In the genomic region with DNA sequence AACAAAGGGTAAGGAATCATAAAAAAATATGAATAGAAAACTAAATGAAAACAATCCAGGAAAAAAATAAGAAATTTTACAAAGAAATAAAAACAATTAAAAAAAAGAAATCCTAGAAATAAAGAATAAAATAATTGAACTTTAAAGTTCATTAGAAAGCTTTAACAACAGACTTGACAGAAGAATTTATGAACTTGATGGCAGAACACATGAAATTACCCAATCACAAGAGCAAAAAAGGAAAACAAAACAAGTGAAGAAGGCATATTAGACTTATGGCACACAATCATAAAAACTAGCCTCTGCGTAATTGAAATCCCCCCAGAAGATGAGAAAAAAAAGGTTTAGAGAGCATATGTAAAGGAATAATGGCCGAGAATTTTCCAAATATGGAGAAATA, we compare ENCODE assay signal across 28 cellular contexts.
"Had no signal": no experiment of that assay in that cellular context is flagged by ENCODE, and none has a peak within 500 bp of the region (broad histone marks: within the 10 kb centered on the region; RNA-seq: fewer than 3 reads in every experiment).

No MANE protein-coding gene starts in this region.

- H3K4me1 ChIP-seq: esophagus muscularis mucosa, foreskin keratinocyte, gastroesophageal sphincter, heart right ventricle had no signal

- DNase-seq: activated CD4-positive, alpha-beta T cell treated with anti-CD3 and anti-CD28 coated beads for 1 hour; activated CD4-positive, alpha-beta T cell treated with anti-CD3 and anti-CD28 coated beads for 48 hours; activated CD4-positive, alpha-beta T cell treated with anti-CD3 and anti-CD28 coated beads, Interleukin-2, amount 50 U/mL, for 1 hour; activated CD4-positive, alpha-beta T cell treated with anti-CD3 and anti-CD28 coated beads, Interleukin-2, amount 50 U/mL, for 48 hours; activated CD8-positive, alpha-beta memory T cell treated with anti-CD3 and anti-CD28 coated beads for 24 hours; activated CD8-positive, alpha-beta T cell treated with anti-CD3 and anti-CD28 coated beads for 36 hours; activated effector memory CD4-positive, alpha-beta T cell treated with Interleukin-2 at 50 U/mL for 16 hours; activated gamma-delta T cell treated with Interleukin-2 at 50 U/mL for 16 hours; activated naive CD4-positive, alpha-beta T cell treated with anti-CD3 and anti-CD28 coated beads, Interleukin-2, amount 50 U/mL, for 16 hours; activated naive CD4-positive, alpha-beta T cell treated with Interleukin-2 at 50 U/mL for 16 hours; activated T-cell treated with anti-CD3 and anti-CD28 coated beads, Interleukin-2, amount 50 U/mL, for 4 hours; amniotic stem cell; anterior cingulate cortex; brain microvascular endothelial cell; dorsolateral prefrontal cortex; effector memory CD4-positive, alpha-beta T cell; endodermal cell; erythroblast; foreskin keratinocyte; heart right ventricle; T1000 had no signal

- H3K79me2 ChIP-seq: hepatocyte had no signal

- H2AFZ ChIP-seq: hepatocyte had no signal

- H3K36me3 ChIP-seq: brain microvascular endothelial cell, esophagus muscularis mucosa, gastroesophageal sphincter, heart right ventricle had no signal

- FAIRE-seq: astrocyte, bronchial epithelial cell had no signal

- H3K4me3 ChIP-seq: coronary artery, dorsolateral prefrontal cortex, esophagus muscularis mucosa, gastroesophageal sphincter, heart right ventricle, hepatocyte had no signal

- H3K4me2 ChIP-seq: hepatocyte had no signal

- H3K27me3 ChIP-seq: brain microvascular endothelial cell, dorsolateral prefrontal cortex, esophagus muscularis mucosa, foreskin keratinocyte, gastroesophageal sphincter, heart right ventricle, hepatocyte had no signal

- ATAC-seq: activated CD8-positive, alpha-beta T cell treated with anti-CD3 and anti-CD28 coated beads for 36 hours; activated T-cell treated with anti-CD3 and anti-CD28 coated beads, Interleukin-2, amount 50 U/mL, for 4 hours; activated T-helper 17 cell treated with anti-CD3 and anti-CD28 coated beads, Interleukin-2, amount 50 U/mL, for 72 hours; foreskin keratinocyte; gastroesophageal sphincter; heart right ventricle had no signal

- H3K27ac ChIP-seq: brain microvascular endothelial cell, coronary artery, dorsolateral prefrontal cortex, esophagus muscularis mucosa, foreskin keratinocyte, gastroesophageal sphincter, heart right ventricle, hepatocyte had no signal
